ENCODE assay signal across 1 cellular context in the genomic region with DNA sequence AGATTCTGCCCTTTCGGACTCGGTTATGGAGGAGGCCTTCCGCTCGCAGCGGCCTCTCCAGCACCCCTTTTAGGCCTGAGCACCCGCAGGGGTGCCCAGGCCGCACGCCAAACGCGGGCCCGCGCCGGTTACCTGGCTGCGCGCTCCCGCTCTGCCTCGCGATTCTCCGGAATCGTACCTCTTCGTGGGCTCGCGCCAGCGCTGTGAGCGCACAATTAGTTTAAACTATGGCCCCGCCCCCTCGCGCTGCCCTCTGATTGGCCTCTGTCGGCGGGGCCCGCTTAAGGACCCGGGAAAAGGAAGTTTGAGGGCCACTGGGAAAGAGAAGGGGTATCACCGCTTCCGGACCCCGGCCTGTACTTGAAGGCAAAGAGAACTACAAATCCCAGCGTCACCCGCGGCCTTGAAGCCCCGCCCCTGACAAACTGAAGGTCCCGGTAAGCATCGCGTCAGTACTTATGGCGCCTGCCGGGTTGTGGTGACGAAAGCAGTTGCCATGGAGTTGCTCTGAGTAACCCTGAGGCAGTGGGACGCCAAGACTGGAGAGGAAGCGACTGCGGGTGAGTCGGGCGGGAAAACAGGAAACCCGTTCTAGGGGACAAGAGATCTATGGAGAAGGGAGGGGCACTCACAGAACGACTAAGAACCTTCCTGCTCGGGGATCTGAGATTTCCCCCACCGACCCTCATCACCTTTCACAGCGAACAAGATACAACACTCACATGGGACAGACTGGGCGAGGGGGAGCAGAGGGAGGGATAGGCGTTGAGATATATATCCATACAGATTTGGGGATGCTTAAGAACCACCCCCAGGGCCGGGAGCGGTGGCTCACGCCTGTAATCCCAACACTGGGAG.
TF ChIP-seq lines count a peak whose summit lies in the region.

A gene with protein sequence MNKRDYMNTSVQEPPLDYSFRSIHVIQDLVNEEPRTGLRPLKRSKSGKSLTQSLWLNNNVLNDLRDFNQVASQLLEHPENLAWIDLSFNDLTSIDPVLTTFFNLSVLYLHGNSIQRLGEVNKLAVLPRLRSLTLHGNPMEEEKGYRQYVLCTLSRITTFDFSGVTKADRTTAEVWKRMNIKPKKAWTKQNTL (plus strand): TSS at position 525 of the 858 bp plus-strand sequence. CDS start 8,234 bp downstream, outside the sequence.
A gene with protein sequence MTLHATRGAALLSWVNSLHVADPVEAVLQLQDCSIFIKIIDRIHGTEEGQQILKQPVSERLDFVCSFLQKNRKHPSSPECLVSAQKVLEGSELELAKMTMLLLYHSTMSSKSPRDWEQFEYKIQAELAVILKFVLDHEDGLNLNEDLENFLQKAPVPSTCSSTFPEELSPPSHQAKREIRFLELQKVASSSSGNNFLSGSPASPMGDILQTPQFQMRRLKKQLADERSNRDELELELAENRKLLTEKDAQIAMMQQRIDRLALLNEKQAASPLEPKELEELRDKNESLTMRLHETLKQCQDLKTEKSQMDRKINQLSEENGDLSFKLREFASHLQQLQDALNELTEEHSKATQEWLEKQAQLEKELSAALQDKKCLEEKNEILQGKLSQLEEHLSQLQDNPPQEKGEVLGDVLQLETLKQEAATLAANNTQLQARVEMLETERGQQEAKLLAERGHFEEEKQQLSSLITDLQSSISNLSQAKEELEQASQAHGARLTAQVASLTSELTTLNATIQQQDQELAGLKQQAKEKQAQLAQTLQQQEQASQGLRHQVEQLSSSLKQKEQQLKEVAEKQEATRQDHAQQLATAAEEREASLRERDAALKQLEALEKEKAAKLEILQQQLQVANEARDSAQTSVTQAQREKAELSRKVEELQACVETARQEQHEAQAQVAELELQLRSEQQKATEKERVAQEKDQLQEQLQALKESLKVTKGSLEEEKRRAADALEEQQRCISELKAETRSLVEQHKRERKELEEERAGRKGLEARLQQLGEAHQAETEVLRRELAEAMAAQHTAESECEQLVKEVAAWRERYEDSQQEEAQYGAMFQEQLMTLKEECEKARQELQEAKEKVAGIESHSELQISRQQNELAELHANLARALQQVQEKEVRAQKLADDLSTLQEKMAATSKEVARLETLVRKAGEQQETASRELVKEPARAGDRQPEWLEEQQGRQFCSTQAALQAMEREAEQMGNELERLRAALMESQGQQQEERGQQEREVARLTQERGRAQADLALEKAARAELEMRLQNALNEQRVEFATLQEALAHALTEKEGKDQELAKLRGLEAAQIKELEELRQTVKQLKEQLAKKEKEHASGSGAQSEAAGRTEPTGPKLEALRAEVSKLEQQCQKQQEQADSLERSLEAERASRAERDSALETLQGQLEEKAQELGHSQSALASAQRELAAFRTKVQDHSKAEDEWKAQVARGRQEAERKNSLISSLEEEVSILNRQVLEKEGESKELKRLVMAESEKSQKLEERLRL (N-terminal part only) (minus strand): TSS at position 217 of the 858 bp plus-strand sequence. CDS start 44,599 bp downstream, outside the sequence.

TF ChIP-seq in H1, 55 proteins besides CTCF, POLR2A, EP300 and RAD21 (continues in another document):
- TF ChIP-seq SP4 (IDR thresholded peaks at IDR 0.05; ENCODE audit: low read length) (peak; percentile 87; the same call in 1 of the 2 replicates), PHF8 (conservative IDR thresholded peaks at IDR 0.05; ENCODE audit: low read depth, low read length) (peak; percentile 87), CHD7 (IDR thresholded peaks at IDR 0.05; ENCODE audit: insufficient replicate concordance, low read length) (no peak), HDAC6 (IDR thresholded peaks at IDR 0.05; ENCODE audit: low read depth, low read length) (no peak), SAP30 (IDR thresholded peaks at IDR 0.05; ENCODE audit: insufficient read depth, insufficient replicate concordance, low read length) (peak; percentile 36), KDM5A (IDR thresholded peaks at IDR 0.05; ENCODE audit: low read length) (no peak), TEAD4 (IDR thresholded peaks at IDR 0.05; ENCODE audit: low read depth, low read length) (no peak), USF2 (IDR thresholded peaks at IDR 0.05; ENCODE audit: low read length) (no peak), CBX5 (IDR thresholded peaks at IDR 0.05; ENCODE audit: low read depth, low read length) (no peak), FOSL1 (IDR thresholded peaks at IDR 0.05; ENCODE audit: insufficient read depth, low read depth, low read length) (no peak), GABPA (IDR thresholded peaks at IDR 0.05; ENCODE audit: borderline replicate concordance, insufficient read depth, low read length) (no peak), BACH1 (IDR thresholded peaks at IDR 0.05; ENCODE audit: low read length) (no peak), ATF3 (IDR thresholded peaks at IDR 0.05; ENCODE audit: insufficient read depth, low read depth, low read length) (no peak), POU5F1 (IDR thresholded peaks at IDR 0.05; ENCODE audit: low read depth, low read length) (no peak), ZNF274 (IDR thresholded peaks at IDR 0.05; ENCODE audit: borderline replicate concordance, extremely low read depth, low read length) (no peak), SIN3A (conservative IDR thresholded peaks at IDR 0.05 in 1 of 2, IDR thresholded peaks at IDR 0.05 in 1 of 2; ENCODE audit: low read depth in 1 of 2, low read length in 2 of 2) (peak in 1 of 2 experiments; percentile 91; a peak in 2 of 4 replicates), JUND (IDR thresholded peaks at IDR 0.05; ENCODE audit: low read length) (no peak), CEBPB (IDR thresholded peaks at IDR 0.05; ENCODE audit: low read depth, low read length) (peak; percentile 51; the same call in 1 of the 2 replicates), TCF12 (IDR thresholded peaks at IDR 0.05; ENCODE audit: low read depth, low read length) (no peak), RBBP5 (IDR thresholded peaks at IDR 0.05; ENCODE audit: borderline replicate concordance, low read depth, low read length) (no peak; the same call in 1 of the 2 replicates), CTBP2 (IDR thresholded peaks at IDR 0.05; ENCODE audit: borderline replicate concordance, insufficient read depth, insufficient read length, low read length) (no peak), SP1 (IDR thresholded peaks at IDR 0.05; ENCODE audit: low read depth, low read length) (no peak; the same call in 1 of the 2 replicates), SRF (IDR thresholded peaks at IDR 0.05; ENCODE audit: low read depth, low read length) (no peak), RFX5 (IDR thresholded peaks at IDR 0.05; ENCODE audit: borderline replicate concordance, low read depth, low read length) (peak; percentile 95), CBX8 (IDR thresholded peaks at IDR 0.05; ENCODE audit: borderline replicate concordance, low read depth, low read length) (no peak), TBP (IDR thresholded peaks at IDR 0.05; ENCODE audit: low read depth, low read length) (peak; percentile 52), TAF1 (IDR thresholded peaks at IDR 0.05; ENCODE audit: low read depth, low read length) (peak; percentile 86), SP2 (IDR thresholded peaks at IDR 0.05; ENCODE audit: low read length) (no peak), HDAC2 (IDR thresholded peaks at IDR 0.05; ENCODE audit: borderline replicate concordance in 1 of 2, low read depth in 2 of 2, low read length in 2 of 2) (no peak; a peak in 1 of 4 replicates), TAF7 (optimal IDR thresholded peaks at IDR 0.05; ENCODE audit: borderline replicate concordance, low read depth, low read length) (peak; percentile 91), BRCA1 (IDR thresholded peaks at IDR 0.05; ENCODE audit: low read depth, low read length) (no peak), POLR2AphosphoS5 (IDR thresholded peaks at IDR 0.05; ENCODE audit: low read depth, low read length) (peak; percentile 70), RXRA (IDR thresholded peaks at IDR 0.05; ENCODE audit: insufficient read depth, low read depth, low read length) (no peak), CHD2 (IDR thresholded peaks at IDR 0.05; ENCODE audit: low read length) (no peak; the same call in 1 of the 2 replicates), YY1 (IDR thresholded peaks at IDR 0.05; ENCODE audit: low read depth, low read length) (peak; percentile 91), BCL11A (IDR thresholded peaks at IDR 0.05; ENCODE audit: low read depth in 2 of 2, low read length in 2 of 2) (no peak), NRF1 (IDR thresholded peaks at IDR 0.05; ENCODE audit: low read depth, low read length) (no peak), SUZ12 (IDR thresholded peaks at IDR 0.05; ENCODE audit: low read length) (no peak)
- TF ChIP-seq, protein P1, sequence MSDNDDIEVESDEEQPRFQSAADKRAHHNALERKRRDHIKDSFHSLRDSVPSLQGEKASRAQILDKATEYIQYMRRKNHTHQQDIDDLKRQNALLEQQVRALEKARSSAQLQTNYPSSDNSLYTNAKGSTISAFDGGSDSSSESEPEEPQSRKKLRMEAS (IDR thresholded peaks at IDR 0.05) = peak; percentile 7; the same call in 1 of the 2 replicates
- TF ChIP-seq, protein P2, sequence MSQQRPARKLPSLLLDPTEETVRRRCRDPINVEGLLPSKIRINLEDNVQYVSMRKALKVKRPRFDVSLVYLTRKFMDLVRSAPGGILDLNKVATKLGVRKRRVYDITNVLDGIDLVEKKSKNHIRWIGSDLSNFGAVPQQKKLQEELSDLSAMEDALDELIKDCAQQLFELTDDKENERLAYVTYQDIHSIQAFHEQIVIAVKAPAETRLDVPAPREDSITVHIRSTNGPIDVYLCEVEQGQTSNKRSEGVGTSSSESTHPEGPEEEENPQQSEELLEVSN (IDR thresholded peaks at IDR 0.05) = 0 out of 2 replicates have a peak, but pooled peaks have one; percentile 54
